ENCODE assay signal across 18 cellular contexts in genomic region chr5:39759696-39760095, GRCh38.
DNase-seq lines count a peak whose midpoint lies in the region; ATAC-seq and TF ChIP-seq lines count a peak whose summit lies in the region.
"Had no signal": no experiment of that assay in that cellular context is flagged by ENCODE, and none has a peak within 500 bp of the region (broad histone marks: within the 10 kb centered on the region; RNA-seq: fewer than 3 reads in every experiment).

No MANE protein-coding gene starts in this region.

- no peak for TF ChIP-seq EP300 in suprapubic skin (IDR thresholded peaks at IDR 0.05)

- H3K4me3 ChIP-seq in heart left ventricle, result no peak overlapping the region
- H3K4me3 ChIP-seq in suprapubic skin, result no peak overlapping the region
- H3K4me3 ChIP-seq in dorsolateral prefrontal cortex, result no peak overlapping the region
- H3K4me3 ChIP-seq: ovary, PC-9 had no signal

- H3K9me3 ChIP-seq in heart left ventricle (peaks cover 0 to 3% (median 0%) of the 10 kb centered on the region in 12 donors), suprapubic skin (no peaks in the 10 kb centered on the region)
- H3K9me3 ChIP-seq: ovary had no signal

- H3K36me3 ChIP-seq in heart left ventricle (no peaks in the 10 kb centered on the region), suprapubic skin (no peaks in the 10 kb centered on the region)
- H3K36me3 ChIP-seq: ovary had no signal

- TF ChIP-seq CTCF in heart left ventricle (IDR thresholded peaks at IDR 0.05) (no peak), suprapubic skin (IDR thresholded peaks at IDR 0.05) (no peak), dorsolateral prefrontal cortex (IDR thresholded peaks at IDR 0.05 in 54 of 56, conservative IDR thresholded peaks at IDR 0.05 in 2 of 56; ENCODE audit: low read depth in 1 of 56, partially characterized antibody in 56 of 56) (no peak)

- H3K4me1 ChIP-seq in heart left ventricle (peaks cover 0 to 8% (median 0%) of the 10 kb centered on the region in 12 donors), suprapubic skin (peaks cover 3% of the 10 kb centered on the region)

- H3K27me3 ChIP-seq in heart left ventricle, result no peaks in the 10 kb centered on the region
- H3K27me3 ChIP-seq in suprapubic skin, result no peaks in the 10 kb centered on the region
- H3K27me3 ChIP-seq in dorsolateral prefrontal cortex, result no peaks in the 10 kb centered on the region
- H3K27me3 ChIP-seq: ovary had no signal

- ATAC-seq in heart left ventricle (no peak), GM18907 (IDR thresholded peaks at IDR 0.05; ENCODE audit: unreplicated experiment) (no peak), GM21825 (IDR thresholded peaks at IDR 0.05; ENCODE audit: unreplicated experiment) (no peak)
- ATAC-seq: activated naive CD8-positive, alpha-beta T cell treated with anti-CD3 and anti-CD28 coated beads, Interleukin-2, amount 50 U/mL, for 24 hours; stimulated activated memory B cell treated with anti-CD40 and anti-IgM and Interleukin-4, amounts not matched to agents 10 μg/mL and 1 μg/mL and 100 μg/mL, for 72 hours had no signal

- intact Hi-C loops in heart left ventricle (cut with DNase I) (no loop called here), cardiac septum (cut with DNase I) (loop anchor here (5.0 kb wide), 1 partner anchor 133 kb away; no protein-coding TSS in a partner anchor), dorsolateral prefrontal cortex (cut with DNase I) (no loop called here)

- DNase-seq in heart left ventricle (no peak), cardiac septum (ENCODE audit: low spot score) (no peak), OCI-M1 (lab: John Stamatoyannopoulos, UW) (peak; percentile 60), fibroblast of peridontal ligament (ENCODE audit: extremely low read depth) (peak; percentile 59), suprapubic skin (ENCODE audit: low spot score in 2 of 2) (no peak), dorsolateral prefrontal cortex (no peak)
- DNase-seq: activated CD4-positive, alpha-beta memory T cell treated with anti-CD3 and anti-CD28 coated beads for 36 hours; activated naive CD8-positive, alpha-beta T cell treated with anti-CD3 and anti-CD28 coated beads, Interleukin-2, amount 50 U/mL, for 24 hours; activated T-cell treated with anti-CD3 and anti-CD28 coated beads, Interleukin-2, amount 50 U/mL, for 48 hours; NCI-H146; NCI-H226; ovary; PC-9; small intestine had no signal

- TF ChIP-seq POLR2A in heart left ventricle (IDR thresholded peaks at IDR 0.05) (no peak), suprapubic skin (IDR thresholded peaks at IDR 0.05) (no peak)

- H3K27ac ChIP-seq in heart left ventricle (peak overlapping the region in 7 of 12 donors; percentile 43 to 91 (median 68)), suprapubic skin (peak overlapping the region; percentile 14), dorsolateral prefrontal cortex (no peak overlapping the region)
- H3K27ac ChIP-seq: ovary, PC-9, VCaP had no signal

Comparison
In these comparisons a context has a peak if more than half of its experiments do, and no peak if none do; other contexts are left out.
1. DNase-seq: peak in OCI-M1 (single experiment) and fibroblast of peridontal ligament (single experiment); none in heart left ventricle (0 of 5), cardiac septum (single experiment), suprapubic skin (0 of 2) and dorsolateral prefrontal cortex (0 of 10).
2. H3K27ac ChIP-seq: peak in heart left ventricle (7 of 12) and suprapubic skin (single experiment); none in dorsolateral prefrontal cortex (0 of 59).